19 cellular contexts compared by ENCODE assay signal in genomic region chr10:130812381-130813148, GRCh38.
DNase-seq lines count a peak whose midpoint lies in the region; ATAC-seq lines count a peak whose summit lies in the region.
"Had no signal": no experiment of that assay in that cellular context is flagged by ENCODE, and none has a peak within 500 bp of the region (broad histone marks: within the 10 kb centered on the region; RNA-seq: fewer than 3 reads in every experiment).

No MANE protein-coding gene starts in this region.

- H3K4me1 Mint-ChIP-seq in activated CD8-positive, alpha-beta memory T cell treated with anti-CD3 and anti-CD28 coated beads, Interleukin-2, amount 10 ng/mL, durations not matched to agents 7 days and 5 days = no peaks in the 10 kb centered on the region
- H3K4me1 Mint-ChIP-seq: CD4-positive, alpha-beta memory T cell had no signal

- no peak overlapping the region for H4K12ac ChIP-seq in trophoblast cell (ENCODE audit: low read depth, low read length)

- no peaks in the 10 kb centered on the region for H3K79me1 ChIP-seq in trophoblast cell (ENCODE audit: low read length)

- H3K27me3 ChIP-seq in trophoblast cell (ENCODE audit: insufficient read depth, low read length) (no peaks in the 10 kb centered on the region), HAP-1 (ENCODE audit: low read depth) (no peaks in the 10 kb centered on the region)
- H3K27me3 ChIP-seq: BLaER1 treated with 17β-estradiol and CSF1 and Interleukin-3, amounts not matched to agents 10 nM and 100 nM had no signal

- no peaks in the 10 kb centered on the region for H3K36me3 Mint-ChIP-seq in activated CD8-positive, alpha-beta memory T cell treated with anti-CD3 and anti-CD28 coated beads, Interleukin-2, amount 10 ng/mL, durations not matched to agents 7 days and 5 days
- H3K36me3 Mint-ChIP-seq: CD4-positive, alpha-beta memory T cell had no signal

- no peaks in the 10 kb centered on the region for H3K79me2 ChIP-seq in trophoblast cell (ENCODE audit: control insufficient read depth, insufficient read depth, low read length, poor library complexity)

- CTCF ChIA-PET in activated CD8-positive, alpha-beta memory T cell treated with anti-CD3 and anti-CD28 coated beads, Interleukin-2, amount 10 ng/mL, durations not matched to agents 7 days and 5 days (lab: Charles Lee) = no interaction called here

- no CpG with 5 or more reads among the region's 14 CpGs for WGBS in trophoblast cell (ENCODE audit: extremely low coverage, insufficient coverage, insufficient read length)

- H3K18ac ChIP-seq in trophoblast cell (ENCODE audit: low read length) = no peak overlapping the region

- H3K23ac ChIP-seq in trophoblast cell (ENCODE audit: low read length) = no peak overlapping the region

- ATAC-seq in activated CD8-positive, alpha-beta memory T cell treated with anti-CD3 and anti-CD28 coated beads, Interleukin-2, amount 10 ng/mL, durations not matched to agents 7 days and 5 days = no peak
- ATAC-seq in HG03097 (IDR thresholded peaks at IDR 0.05; ENCODE audit: low FRiP score, unreplicated experiment) = no peak
- ATAC-seq in GM18909 (IDR thresholded peaks at IDR 0.05; ENCODE audit: poor library complexity, unreplicated experiment) = no peak
- ATAC-seq: GM12878, GM23338 had no signal

- no peak overlapping the region for H3K27ac Mint-ChIP-seq in activated CD8-positive, alpha-beta memory T cell treated with anti-CD3 and anti-CD28 coated beads, Interleukin-2, amount 10 ng/mL, durations not matched to agents 7 days and 5 days
- H3K27ac Mint-ChIP-seq: CD4-positive, alpha-beta memory T cell; GM23338; HFFc6 had no signal

- H3K14ac ChIP-seq in trophoblast cell (ENCODE audit: low read length) = no peak overlapping the region

- peak; percentile 15 for DNase-seq in activated CD8-positive, alpha-beta memory T cell treated with anti-CD3 and anti-CD28 coated beads, Interleukin-2, amount 10 ng/mL, durations not matched to agents 7 days and 5 days
- DNase-seq in activated CD8-positive, alpha-beta memory T cell treated with anti-CD3 and anti-CD28 coated beads, Interleukin-2, amount 50 U/mL, for 48 hours = no peak
- DNase-seq in islet precursor cell (peak; percentile 37), trophoblast cell (no peak), HAP-1 (ENCODE audit: low spot score in 2 of 2) (no peak)
- DNase-seq in activated CD4-positive, alpha-beta T cell treated with anti-CD3 and anti-CD28 coated beads, Interleukin-2, amount 50 U/mL, for 48 hours = no peak
- DNase-seq: 8988T; AML-193; CD4-positive, alpha-beta memory T cell; DMS79; HCEC 1CT; HFFc6; IMR-90 had no signal

- H3K4me2 ChIP-seq in trophoblast cell (ENCODE audit: low read length) = no peak overlapping the region
- H3K4me2 ChIP-seq: GM23338 had no signal

- H3K4me3 Mint-ChIP-seq in activated CD8-positive, alpha-beta memory T cell treated with anti-CD3 and anti-CD28 coated beads, Interleukin-2, amount 10 ng/mL, durations not matched to agents 7 days and 5 days = no peak overlapping the region
- H3K4me3 Mint-ChIP-seq: CD4-positive, alpha-beta memory T cell; GM23338; HFFc6 had no signal

- H3K27me3 Mint-ChIP-seq in activated CD8-positive, alpha-beta memory T cell treated with anti-CD3 and anti-CD28 coated beads, Interleukin-2, amount 10 ng/mL, durations not matched to agents 7 days and 5 days = no peaks in the 10 kb centered on the region
- H3K27me3 Mint-ChIP-seq: CD4-positive, alpha-beta memory T cell had no signal

- no peak overlapping the region for H4K91ac ChIP-seq in trophoblast cell (ENCODE audit: low read depth, low read length)

- no peak overlapping the region for H3K4ac ChIP-seq in trophoblast cell (ENCODE audit: low read depth, low read length)

- H3K36me3 ChIP-seq in trophoblast cell (ENCODE audit: control insufficient read depth in 1 of 2, insufficient read depth in 2 of 2, low read length in 2 of 2) (no peaks in the 10 kb centered on the region), HAP-1 (replicated peaks) (no peaks in the 10 kb centered on the region)

- H3K9me3 Mint-ChIP-seq in activated CD8-positive, alpha-beta memory T cell treated with anti-CD3 and anti-CD28 coated beads, Interleukin-2, amount 10 ng/mL, durations not matched to agents 7 days and 5 days (ENCODE audit: low read depth) = peaks cover 2% of the 10 kb centered on the region

- H2BK120ac ChIP-seq in trophoblast cell (ENCODE audit: insufficient read depth, low read length, poor library complexity) = no peak overlapping the region

- H2AK5ac ChIP-seq in trophoblast cell (ENCODE audit: low read length) = no peak overlapping the region

- H3K4me3 ChIP-seq in trophoblast cell (ENCODE audit: low read depth, low read length) (peak overlapping the region; percentile 5), HAP-1 (no peak overlapping the region)
- H3K4me3 ChIP-seq: BLaER1 treated with 17β-estradiol and CSF1 and Interleukin-3, amounts not matched to agents 10 nM and 100 nM; GM12878; GM23338 had no signal

- no peak overlapping the region for H2BK5ac ChIP-seq in trophoblast cell (ENCODE audit: low read depth, low read length, poor library complexity)

- H3K4me1 ChIP-seq in trophoblast cell (ENCODE audit: control insufficient read depth in 1 of 2, insufficient read depth in 2 of 2, low read length in 2 of 2) = no peaks in the 10 kb centered on the region
- no peaks in the 10 kb centered on the region for H3K4me1 ChIP-seq in HAP-1

- in situ Hi-C loops in HAP-1 (cut with MboI; ENCODE audit: low sequenced_read_pairs) = no loop called here

- H4K8ac ChIP-seq in trophoblast cell (ENCODE audit: low read depth, low read length) = no peak overlapping the region

- H3K27ac ChIP-seq in trophoblast cell (ENCODE audit: low read depth, low read length) = no peak overlapping the region
- H3K27ac ChIP-seq: BLaER1 treated with 17β-estradiol and CSF1 and Interleukin-3, amounts not matched to agents 10 nM and 100 nM; HL-60 had no signal

- H2BK12ac ChIP-seq in trophoblast cell (ENCODE audit: low read length) = no peak overlapping the region

- no peak overlapping the region for H3K9ac ChIP-seq in trophoblast cell (ENCODE audit: low read length)
- H3K9ac ChIP-seq: BLaER1 treated with 17β-estradiol and CSF1 and Interleukin-3, amounts not matched to agents 10 nM and 100 nM had no signal

- no peak overlapping the region for H2AFZ ChIP-seq in trophoblast cell (ENCODE audit: insufficient read depth, low read length, poor library complexity)
- H2AFZ ChIP-seq: GM23338 had no signal

- H3K9me3 ChIP-seq in trophoblast cell (ENCODE audit: insufficient read depth, low read depth, low read length) = peaks cover 3% of the 10 kb centered on the region
- peaks cover 3% of the 10 kb centered on the region; the same call in 1 of the 2 replicates for H3K9me3 ChIP-seq in HAP-1

Comparison
In these comparisons a context has a peak if more than half of its experiments do, and no peak if none do; other contexts are left out.
1. DNase-seq: peak in activated CD8-positive, alpha-beta memory T cell treated with anti-CD3 and anti-CD28 coated beads, Interleukin-2, amount 10 ng/mL, durations not matched to agents 7 days and 5 days (single experiment) and islet precursor cell (single experiment); none in activated CD8-positive, alpha-beta memory T cell treated with anti-CD3 and anti-CD28 coated beads, Interleukin-2, amount 50 U/mL, for 48 hours (single experiment), trophoblast cell (0 of 2), HAP-1 (0 of 2) and activated CD4-positive, alpha-beta T cell treated with anti-CD3 and anti-CD28 coated beads, Interleukin-2, amount 50 U/mL, for 48 hours (0 of 2).